ENCODE assay signal across 25 cellular contexts in genomic region chr5:89123607-89124006, GRCh38.
"Had no signal": no experiment of that assay in that cellular context is flagged by ENCODE, and none has a peak within 500 bp of the region (broad histone marks: within the 10 kb centered on the region; RNA-seq: fewer than 3 reads in every experiment).

No MANE protein-coding gene starts in this region.

- H3K36me3 ChIP-seq: MG63, Peyer's patch, SJCRH30 had no signal

- FAIRE-seq: HepG2 had no signal

- H3K4me3 ChIP-seq: MG63, PC-9, Peyer's patch, SJCRH30, SK-N-MC had no signal

- H3K27ac ChIP-seq: PC-9, Peyer's patch, SJCRH30, SK-N-MC had no signal

- H3K4me1 ChIP-seq: SJCRH30 had no signal

- DNase-seq: IMR-90, Karpas-422, KG1, MG63, NCI-H1092, NCI-H1105 treated with DMSO at 0.1 percent for 48 hours, NCI-H1417 treated with DMSO at 0.1 percent for 48 hours, NCI-H187, NCI-H2029, NCI-H2081 treated with DMSO at 0.1 percent for 48 hours, NCI-H2171, NCI-H226, NCI-H446, NCI-H510A, NCI-H524 treated with DMSO at 0.1 percent for 48 hours, NCI-H69, NCI-H774, PC-9, Peyer's patch, SHP77 treated with DMSO at 0.1 percent for 48 hours, SJCRH30, T-helper 1 cell had no signal

- H3K27me3 ChIP-seq: MG63, Peyer's patch, SJCRH30 had no signal

- ATAC-seq: HepG2, Right ventricle myocardium inferior had no signal

- H3K9me3 ChIP-seq: MG63, Peyer's patch, SJCRH30 had no signal
